Comparison of ENCODE assay signal across 22 cellular contexts in the genomic region with DNA sequence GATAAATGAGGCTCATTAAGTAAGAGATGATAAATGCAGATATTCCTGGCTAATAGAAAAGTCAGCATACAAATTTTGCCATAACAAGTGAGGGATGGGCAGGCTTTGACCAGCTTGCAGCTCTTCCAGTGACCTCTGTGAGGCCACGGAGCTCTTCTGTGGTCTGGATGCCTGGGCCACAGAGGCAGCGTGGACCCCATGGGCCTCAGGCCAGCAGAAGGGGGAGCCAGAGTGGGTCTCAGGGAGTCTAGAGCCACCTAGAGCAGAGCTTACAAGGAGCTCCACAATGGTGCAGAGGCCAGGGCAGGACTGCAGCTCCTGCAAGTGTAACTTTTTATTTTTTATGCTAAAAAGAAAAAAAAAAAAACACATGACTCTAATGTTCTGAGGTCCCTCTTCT.
DNase-seq lines count a peak whose midpoint lies in the region; ATAC-seq and TF ChIP-seq lines count a peak whose summit lies in the region.
"Had no signal": no experiment of that assay in that cellular context is flagged by ENCODE, and none has a peak within 500 bp of the region (broad histone marks: within the 10 kb centered on the region; RNA-seq: fewer than 3 reads in every experiment).

No MANE protein-coding gene starts in this region.

- H3K4me1 ChIP-seq in trophoblast cell (ENCODE audit: control insufficient read depth in 1 of 2, insufficient read depth in 2 of 2, low read length in 2 of 2) = no peaks in the 10 kb centered on the region
- peaks cover 3 to 26% of the 10 kb centered on the region in 2 donors for H3K4me1 ChIP-seq in left lung
- H3K4me1 ChIP-seq in ascending aorta = peaks cover 0 to 18% of the 10 kb centered on the region in 2 donors

- no peak overlapping the region for H3K27ac ChIP-seq in trophoblast cell (ENCODE audit: low read depth, low read length)
- no peak overlapping the region for H3K27ac ChIP-seq in left lung
- H3K27ac ChIP-seq in ascending aorta = no peak overlapping the region
- H3K27ac ChIP-seq: adrenal gland, sigmoid colon, suprapubic skin had no signal

- no peak for ATAC-seq in activated naive CD8-positive, alpha-beta T cell treated with anti-CD3 and anti-CD28 coated beads, Interleukin-2, amount 50 U/mL, for 24 hours
- no peak for ATAC-seq in T-helper 17 cell
- ATAC-seq in left lung = no peak
- ATAC-seq: activated T-cell treated with anti-CD3 and anti-CD28 coated beads, Interleukin-2, amount 50 U/mL, for 4 hours had no signal

- H2BK5ac ChIP-seq in trophoblast cell (ENCODE audit: low read depth, low read length, poor library complexity) = no peak overlapping the region

- no peaks in the 10 kb centered on the region for H3K27me3 Mint-ChIP-seq in activated naive CD8-positive, alpha-beta T cell treated with anti-CD3 and anti-CD28 coated beads for 36 hours
- H3K27me3 Mint-ChIP-seq in activated naive CD8-positive, alpha-beta T cell treated with anti-CD3 and anti-CD28 coated beads, Interleukin-2, amount 50 U/mL, for 24 hours = no peaks in the 10 kb centered on the region
- no peaks in the 10 kb centered on the region for H3K27me3 Mint-ChIP-seq in T-helper 17 cell
- H3K27me3 Mint-ChIP-seq: central memory CD8-positive, alpha-beta T cell had no signal

- H2AFZ ChIP-seq in trophoblast cell (ENCODE audit: insufficient read depth, low read length, poor library complexity) = no peak overlapping the region

- TF ChIP-seq CTCF in left lung (IDR thresholded peaks at IDR 0.05) = no peak
- TF ChIP-seq CTCF in ascending aorta (IDR thresholded peaks at IDR 0.05) = no peak

- no peak overlapping the region for H3K23ac ChIP-seq in trophoblast cell (ENCODE audit: low read length)

- H3K9me3 Mint-ChIP-seq in activated naive CD8-positive, alpha-beta T cell treated with anti-CD3 and anti-CD28 coated beads for 36 hours = no peaks in the 10 kb centered on the region
- H3K9me3 Mint-ChIP-seq in activated naive CD8-positive, alpha-beta T cell treated with anti-CD3 and anti-CD28 coated beads, Interleukin-2, amount 50 U/mL, for 24 hours = no peaks in the 10 kb centered on the region
- H3K9me3 Mint-ChIP-seq: activated T-cell treated with anti-CD3 and anti-CD28 coated beads, Interleukin-2, amount 50 U/mL, for 4 hours; central memory CD8-positive, alpha-beta T cell had no signal

- H2AK5ac ChIP-seq in trophoblast cell (ENCODE audit: low read length) = no peak overlapping the region

- no CpG with 5 or more reads among the region's 2 CpGs for WGBS in trophoblast cell (ENCODE audit: extremely low coverage, insufficient coverage, insufficient read length)

- no peak overlapping the region for H3K4me3 Mint-ChIP-seq in activated naive CD8-positive, alpha-beta T cell treated with anti-CD3 and anti-CD28 coated beads for 36 hours
- H3K4me3 Mint-ChIP-seq in activated naive CD8-positive, alpha-beta T cell treated with anti-CD3 and anti-CD28 coated beads, Interleukin-2, amount 50 U/mL, for 24 hours = no peak overlapping the region
- no peak overlapping the region for H3K4me3 Mint-ChIP-seq in T-helper 17 cell
- H3K4me3 Mint-ChIP-seq: activated T-cell treated with anti-CD3 and anti-CD28 coated beads, Interleukin-2, amount 50 U/mL, for 4 hours; central memory CD8-positive, alpha-beta T cell had no signal

- H3K4me1 Mint-ChIP-seq in activated naive CD8-positive, alpha-beta T cell treated with anti-CD3 and anti-CD28 coated beads for 36 hours = peaks cover 54% of the 10 kb centered on the region
- peaks cover 64% of the 10 kb centered on the region for H3K4me1 Mint-ChIP-seq in activated naive CD8-positive, alpha-beta T cell treated with anti-CD3 and anti-CD28 coated beads, Interleukin-2, amount 50 U/mL, for 24 hours
- peaks cover 38% of the 10 kb centered on the region for H3K4me1 Mint-ChIP-seq in T-helper 17 cell

- no peak overlapping the region for H4K91ac ChIP-seq in trophoblast cell (ENCODE audit: low read depth, low read length)

- H3K4ac ChIP-seq in trophoblast cell (ENCODE audit: low read depth, low read length) = peak overlapping the region; percentile 40

- H3K36me3 ChIP-seq in trophoblast cell (ENCODE audit: control insufficient read depth in 1 of 2, insufficient read depth in 2 of 2, low read length in 2 of 2) (peaks cover 0 to 1% of the 10 kb centered on the region in 2 experiments), left lung (no peaks in the 10 kb centered on the region), ascending aorta (no peaks in the 10 kb centered on the region)
- H3K36me3 ChIP-seq: adrenal gland, sigmoid colon, suprapubic skin had no signal

- peak; percentile 27 for DNase-seq in activated naive CD8-positive, alpha-beta T cell treated with anti-CD3 and anti-CD28 coated beads for 36 hours
- no peak for DNase-seq in activated naive CD8-positive, alpha-beta T cell treated with anti-CD3 and anti-CD28 coated beads, Interleukin-2, amount 50 U/mL, for 24 hours
- DNase-seq in HT1080 (ENCODE audit: low read depth) (peak; percentile 31), T-helper 17 cell (no peak), trophoblast cell (no peak), pons (ENCODE audit: low spot score) (no peak), left lung (no peak), ascending aorta (ENCODE audit: low spot score in 2 of 2) (no peak)
- DNase-seq: activated CD4-positive, alpha-beta T cell treated with anti-CD3 and anti-CD28 coated beads, Interleukin-2, amount 50 U/mL, for 1 hour; activated T-cell treated with anti-CD3 and anti-CD28 coated beads, Interleukin-2, amount 50 U/mL, for 4 hours; adrenal gland; effector CD8-positive, alpha-beta T cell; HCEC 1CT; kidney; NCI-H2171; nucleus accumbens; SHP77; sigmoid colon; stimulated activated CD4-positive, alpha-beta T cell treated with anti-CD3 and anti-CD28 coated beads, Interleukin-2, amount 100 ng/mL, for 24 hours; T-helper 9 cell had no signal

- H3K4me2 ChIP-seq in trophoblast cell (ENCODE audit: low read length) = no peak overlapping the region

- no peak overlapping the region for H2BK120ac ChIP-seq in trophoblast cell (ENCODE audit: insufficient read depth, low read length, poor library complexity)

- H3K79me1 ChIP-seq in trophoblast cell (ENCODE audit: low read length) = no peaks in the 10 kb centered on the region

- no peak overlapping the region for H3K14ac ChIP-seq in trophoblast cell (ENCODE audit: low read length)

- H3K36me3 Mint-ChIP-seq in activated naive CD8-positive, alpha-beta T cell treated with anti-CD3 and anti-CD28 coated beads for 36 hours = no peaks in the 10 kb centered on the region
- peaks cover 3% of the 10 kb centered on the region for H3K36me3 Mint-ChIP-seq in activated naive CD8-positive, alpha-beta T cell treated with anti-CD3 and anti-CD28 coated beads, Interleukin-2, amount 50 U/mL, for 24 hours (ENCODE audit: low read depth)
- no peaks in the 10 kb centered on the region for H3K36me3 Mint-ChIP-seq in T-helper 17 cell (ENCODE audit: low read depth)

- no peak overlapping the region for H4K8ac ChIP-seq in trophoblast cell (ENCODE audit: low read depth, low read length)

- H3K9ac ChIP-seq in trophoblast cell (ENCODE audit: low read length) = no peak overlapping the region

- H3K9me3 ChIP-seq in T-helper 17 cell (ENCODE audit: control insufficient read depth, low read length, poor library complexity, severe bottlenecking) (no peaks in the 10 kb centered on the region), trophoblast cell (ENCODE audit: insufficient read depth, low read depth, low read length) (no peaks in the 10 kb centered on the region), left lung (no peaks in the 10 kb centered on the region), ascending aorta (no peaks in the 10 kb centered on the region)
- H3K9me3 ChIP-seq: adrenal gland, sigmoid colon, suprapubic skin had no signal

- no peak overlapping the region for H3K18ac ChIP-seq in trophoblast cell (ENCODE audit: low read length)

- no peak overlapping the region for H2BK12ac ChIP-seq in trophoblast cell (ENCODE audit: low read length)

- H3K79me2 ChIP-seq in trophoblast cell (ENCODE audit: control insufficient read depth, insufficient read depth, low read length, poor library complexity) = no peaks in the 10 kb centered on the region

- intact Hi-C loops in left lung (cut with DNase I) (no loop called here), ascending aorta (cut with DNase I) (no loop called here)

- no peak overlapping the region for H4K12ac ChIP-seq in trophoblast cell (ENCODE audit: low read depth, low read length)

- H3K27ac Mint-ChIP-seq in activated naive CD8-positive, alpha-beta T cell treated with anti-CD3 and anti-CD28 coated beads for 36 hours = no peak overlapping the region
- H3K27ac Mint-ChIP-seq in activated naive CD8-positive, alpha-beta T cell treated with anti-CD3 and anti-CD28 coated beads, Interleukin-2, amount 50 U/mL, for 24 hours = no peak overlapping the region
- peak overlapping the region; percentile 29 for H3K27ac Mint-ChIP-seq in T-helper 17 cell

- H3K4me3 ChIP-seq in trophoblast cell (ENCODE audit: low read depth, low read length) = no peak overlapping the region
- H3K4me3 ChIP-seq in left lung = no peak overlapping the region
- H3K4me3 ChIP-seq in ascending aorta = no peak overlapping the region
- H3K4me3 ChIP-seq: adrenal gland, sigmoid colon, suprapubic skin had no signal

- no peaks in the 10 kb centered on the region for H3K27me3 ChIP-seq in trophoblast cell (ENCODE audit: insufficient read depth, low read length)
- no peaks in the 10 kb centered on the region for H3K27me3 ChIP-seq in left lung
- H3K27me3 ChIP-seq in ascending aorta = no peaks in the 10 kb centered on the region
- H3K27me3 ChIP-seq: adrenal gland, sigmoid colon, suprapubic skin had no signal

Comparison
In these comparisons a context has a peak if more than half of its experiments do, and no peak if none do; other contexts are left out.
1. DNase-seq: peak in activated naive CD8-positive, alpha-beta T cell treated with anti-CD3 and anti-CD28 coated beads for 36 hours (single experiment) and HT1080 (single experiment); none in activated naive CD8-positive, alpha-beta T cell treated with anti-CD3 and anti-CD28 coated beads, Interleukin-2, amount 50 U/mL, for 24 hours (single experiment), T-helper 17 cell (0 of 3), trophoblast cell (0 of 2), pons (single experiment), left lung (0 of 2) and ascending aorta (0 of 2).